ENCODE assay signal across 1 cellular context in genomic region chr7:129213828-129214227, GRCh38.
TF ChIP-seq lines count a peak whose summit lies in the region.

No MANE protein-coding gene starts in this region.

TF ChIP-seq in IMR-90, 13 proteins besides CTCF, POLR2A, EP300 and RAD21 (continued from another document):
- TF ChIP-seq ELK1 (IDR thresholded peaks at IDR 0.05; ENCODE audit: borderline replicate concordance, low read depth, low read length) (no peak), USF2 (IDR thresholded peaks at IDR 0.05; ENCODE audit: low read depth, low read length) (no peak), CHD1 (IDR thresholded peaks at IDR 0.05; ENCODE audit: low read depth, low read length) (no peak), MAFK (IDR thresholded peaks at IDR 0.05; ENCODE audit: low read depth, low read length) (no peak), SMC3 (IDR thresholded peaks at IDR 0.05; ENCODE audit: low read depth, low read length) (no peak), MAZ (IDR thresholded peaks at IDR 0.05; ENCODE audit: borderline replicate concordance, low read depth, low read length) (no peak), NFE2L2 (IDR thresholded peaks at IDR 0.05; ENCODE audit: low read depth, low read length) (no peak), CEBPB (IDR thresholded peaks at IDR 0.05; ENCODE audit: low read depth, low read length) (no peak), RFX5 (IDR thresholded peaks at IDR 0.05; ENCODE audit: low read depth, low read length) (no peak), MXI1 (IDR thresholded peaks at IDR 0.05; ENCODE audit: borderline replicate concordance, low read depth, low read length) (no peak)
